Comparison of ENCODE assay signal across 10 cellular contexts in the genomic region with DNA sequence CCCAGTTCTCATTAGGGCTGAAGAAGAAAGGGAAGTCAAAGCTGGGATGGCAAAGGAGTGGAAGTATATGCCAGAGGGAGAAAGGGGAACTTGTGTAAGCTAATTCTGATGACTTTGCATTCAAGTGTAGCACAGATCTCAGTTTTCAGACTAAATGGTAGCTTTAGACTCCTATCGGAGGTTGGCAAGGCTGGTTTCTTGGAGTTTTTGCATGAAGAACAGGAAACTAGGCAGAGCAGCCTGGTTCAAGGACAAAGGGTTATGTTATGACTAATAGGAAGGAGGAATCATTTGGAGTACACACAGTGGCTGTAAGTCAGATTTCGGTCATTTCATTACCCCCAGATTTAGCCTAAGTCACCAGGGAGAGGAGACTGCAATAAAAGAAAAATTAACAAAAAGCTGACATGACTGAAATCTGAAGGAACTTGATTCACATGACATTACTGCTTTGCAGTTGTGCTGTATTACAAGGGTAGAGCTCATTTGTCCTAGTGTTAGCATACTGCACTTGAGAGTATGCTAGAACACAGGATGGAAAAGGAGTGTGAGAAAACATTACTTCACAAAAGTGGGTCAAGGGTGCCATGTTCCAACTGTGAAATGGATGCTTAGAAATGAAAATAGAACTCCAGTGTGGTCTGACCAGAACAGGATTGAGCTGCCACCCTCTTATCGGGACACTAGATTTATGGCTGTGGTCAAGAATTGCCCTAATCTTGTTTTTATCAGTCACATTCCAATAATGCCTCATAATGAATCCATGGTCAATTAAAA. TPM values are rescaled to one million over a fixed set of nuclear protein-coding genes. Genes with fewer than 3 reads are reported as not detected.
DNase-seq lines count a peak whose midpoint lies in the region; ATAC-seq, FAIRE-seq and TF ChIP-seq lines count a peak whose summit lies in the region.
"Had no signal": no experiment of that assay in that cellular context is flagged by ENCODE, and none has a peak within 500 bp of the region (broad histone marks: within the 10 kb centered on the region; RNA-seq: fewer than 3 reads in every experiment).

No MANE protein-coding gene starts in this region.

- H3K4me1 ChIP-seq in fibroblast of lung (ENCODE audit: control insufficient read depth, extremely low read depth, insufficient read depth, low read length) (peaks cover 49% of the 10 kb centered on the region), pancreas (peaks cover 25 to 40% (median 37%) of the 10 kb centered on the region in 3 donors), neuronal stem cell (ENCODE audit: control insufficient read depth in 2 of 2, insufficient read depth in 1 of 2, low read depth in 1 of 2, low read length in 2 of 2) (peaks cover 3% of the 10 kb centered on the region in 2 donors)

- H4K91ac ChIP-seq in neuronal stem cell (ENCODE audit: low read depth, low read length, poor library complexity), result no peak overlapping the region

- H3K9ac ChIP-seq in fibroblast of lung (ENCODE audit: insufficient read depth, low read length) (no peak overlapping the region), neuronal stem cell (ENCODE audit: low read depth, low read length, poor library complexity) (no peak overlapping the region)

- H3K9me3 ChIP-seq in fibroblast of lung (ENCODE audit: control insufficient read depth, insufficient read depth, low read depth, low read length) (no peaks in the 10 kb centered on the region), pancreas (no peaks in the 10 kb centered on the region), neuronal stem cell (replicated peaks in 1 of 2; ENCODE audit: control insufficient read depth in 2 of 2, insufficient read depth in 1 of 2, low read depth in 1 of 2, low read length in 2 of 2) (no peaks in the 10 kb centered on the region)

- no peak overlapping the region for H2AK5ac ChIP-seq in neuronal stem cell (ENCODE audit: low read depth, low read length)

- H2BK120ac ChIP-seq in neuronal stem cell (ENCODE audit: low read depth, low read length), result no peak overlapping the region

- H3K23ac ChIP-seq in neuronal stem cell (ENCODE audit: low read depth, low read length, poor library complexity), result no peak overlapping the region

- no peaks in the 10 kb centered on the region for H3K79me1 ChIP-seq in neuronal stem cell (ENCODE audit: low read depth, low read length)

- H2BK15ac ChIP-seq in neuronal stem cell (ENCODE audit: low read length), result no peak overlapping the region

- H3K4ac ChIP-seq in neuronal stem cell (ENCODE audit: low read length), result no peak overlapping the region

- TF ChIP-seq CTCF in fibroblast of lung (conservative IDR thresholded peaks at IDR 0.05 in 1 of 2, IDR thresholded peaks at IDR 0.05 in 1 of 2; ENCODE audit: low read depth in 1 of 2, low read length in 2 of 2) (no peak), pancreas (IDR thresholded peaks at IDR 0.05) (no peak)

- H3K27me3 ChIP-seq in fibroblast of lung (ENCODE audit: control insufficient read depth, insufficient read depth, low read length) (no peaks in the 10 kb centered on the region), pancreas (no peaks in the 10 kb centered on the region), neuronal stem cell (ENCODE audit: control insufficient read depth in 3 of 3, insufficient read depth in 3 of 3, low read depth in 1 of 3, low read length in 3 of 3) (no peaks in the 10 kb centered on the region)

- no peak for FAIRE-seq in pancreas (lab: Jason Lieb, UNC)

- no peaks in the 10 kb centered on the region for H4K20me1 ChIP-seq in fibroblast of lung (ENCODE audit: control insufficient read depth, extremely low read depth, insufficient read depth, low read length)

- no peak overlapping the region for H3K14ac ChIP-seq in neuronal stem cell (ENCODE audit: low read length)

- H3K4me3 ChIP-seq in fibroblast of lung (replicated peaks in 1 of 4; ENCODE audit: control extremely low read depth in 1 of 4, insufficient read depth in 1 of 4, low read depth in 3 of 4, low read length in 4 of 4), result no peak overlapping the region
- H3K4me3 ChIP-seq in pancreas, result no peak overlapping the region
- no peak overlapping the region for H3K4me3 ChIP-seq in neuronal stem cell (ENCODE audit: low read length in 2 of 2)

- no peak overlapping the region for H3K4me2 ChIP-seq in fibroblast of lung (ENCODE audit: extremely low read depth, insufficient read depth, low read length)
- no peak overlapping the region for H3K4me2 ChIP-seq in neuronal stem cell (ENCODE audit: insufficient read depth, low read length, poor library complexity, severe bottlenecking)

- H4K8ac ChIP-seq in neuronal stem cell (ENCODE audit: low read depth, low read length), result no peak overlapping the region

- H2BK5ac ChIP-seq in neuronal stem cell (ENCODE audit: low read length), result no peak overlapping the region

- H3K27ac ChIP-seq in fibroblast of lung (ENCODE audit: insufficient read depth, low read length) (peak overlapping the region; percentile 55), pancreas (peak overlapping the region; percentile 42 to 65 (median 56)), neuronal stem cell (replicated peaks; ENCODE audit: low read length) (no peak overlapping the region)

- ATAC-seq in pancreas, result peak; percentile 20 to 68 (median 52)
- ATAC-seq in GM21515 (IDR thresholded peaks at IDR 0.05; ENCODE audit: unreplicated experiment), result no peak
- ATAC-seq in GM19455 (IDR thresholded peaks at IDR 0.05; ENCODE audit: unreplicated experiment), result no peak

- H3K79me2 ChIP-seq in fibroblast of lung (ENCODE audit: control insufficient read depth, insufficient read depth, low read length), result no peaks in the 10 kb centered on the region

- H3K36me3 ChIP-seq in fibroblast of lung (ENCODE audit: control insufficient read depth, insufficient read depth, low read length) (no peaks in the 10 kb centered on the region), pancreas (no peaks in the 10 kb centered on the region), neuronal stem cell (replicated peaks in 1 of 2; ENCODE audit: control insufficient read depth in 2 of 2, insufficient read depth in 2 of 2, low read length in 2 of 2) (no peaks in the 10 kb centered on the region)

- 50 to 60% methylated on average over 3 of the region's 3 CpGs for WGBS in pancreas, 2 donors
- no CpG with 5 or more reads among the region's 3 CpGs for WGBS in neuronal stem cell (ENCODE audit: extremely low coverage in 2 of 2, insufficient read length in 2 of 2, insufficient replicate concordance in 1 of 2), 2 donors

- H2AFZ ChIP-seq in fibroblast of lung (ENCODE audit: low read length) (no peak overlapping the region), neuronal stem cell (ENCODE audit: low read length) (no peak overlapping the region)

- peak; percentile 77 for DNase-seq in CD1c-positive myeloid dendritic cell (ENCODE audit: extremely low spot score)
- peak; percentile 57 for DNase-seq in RKO (ENCODE audit: low spot score)
- DNase-seq in fibroblast of lung (ENCODE audit: low read depth in 2 of 2), result peak; percentile 85 to 86
- peak in 1 of 6 donors; percentile 33 for DNase-seq in pancreas
- no peak for DNase-seq in cerebellum (ENCODE audit: low spot score)
- DNase-seq in neuronal stem cell (ENCODE audit: low spot score), result no peak
- DNase-seq: activated naive CD4-positive, alpha-beta T cell treated with anti-CD3 and anti-CD28 coated beads, Interleukin-2, amount 50 U/mL, for 16 hours; NCI-H2227 treated with DMSO at 0.1 percent for 48 hours had no signal

- intact Hi-C loops in pancreas (cut with DNase I), result loop anchor here in 1 of 3 donors (10.0 kb wide), 1 partner anchor 574 kb away; no protein-coding TSS in a partner anchor

- H3K18ac ChIP-seq in neuronal stem cell (ENCODE audit: low read length), result no peak overlapping the region

- no peak overlapping the region for H2BK12ac ChIP-seq in neuronal stem cell (ENCODE audit: low read length)

RNA-seq across cellular contexts. Expression of a gene that starts 23.6 kb away (rescaled TPM):
- 490 and 1,010 TPM in 2 replicates for total RNA-seq in fibroblast of lung
- polyA plus RNA-seq in fibroblast of lung, result 546 and 989 TPM in 2 replicates
- polyA plus RNA-seq in fibroblast of lung (2012), result 567 and 1,325 TPM in 2 replicates
- 475 and 934 TPM in 2 replicates for polyA minus RNA-seq in fibroblast of lung (ENCODE audit: low replicate concordance)
- total RNA-seq in pancreas, result 1 to 10 TPM; 4.1 to 8.4 (median 7.0) TPM
- 10 to 100 TPM; 10.8 to 20.0 TPM for polyA plus RNA-seq in pancreas
- total RNA-seq in cerebellum, result 6.1 TPM
- polyA plus RNA-seq in neuronal stem cell (2013, experiment 1 of 2), result 2.9 TPM
- polyA plus RNA-seq in neuronal stem cell (2013, experiment 2 of 2), result 2.6 TPM

RNA-seq across cellular contexts. Expression of a gene that starts 34.5 kb away (rescaled TPM):
- total RNA-seq in fibroblast of lung (67.3 and 95.9 TPM in 2 replicates), pancreas (10 to 100 TPM in 3 of 6 donors, 1 to 10 TPM in 3; 7.8 to 21.8 (median 10.3) TPM), cerebellum (129 TPM)
- polyA plus RNA-seq in fibroblast of lung (45.7 and 69.4 TPM in 2 replicates), pancreas (10 to 100 TPM in 1 of 2 donors, 1 to 10 TPM in 1; 4.6 to 11.2 TPM)
- 21.6 and 37.0 TPM in 2 replicates for polyA plus RNA-seq in fibroblast of lung (2012)
- 40.0 and 60.2 TPM in 2 replicates for polyA minus RNA-seq in fibroblast of lung (ENCODE audit: low replicate concordance)
- 19.0 TPM for polyA plus RNA-seq in neuronal stem cell (2013, experiment 1 of 2)
- 19.7 TPM for polyA plus RNA-seq in neuronal stem cell (2013, experiment 2 of 2)

Comparison
In these comparisons a context has a peak if more than half of its experiments do, and no peak if none do; other contexts are left out.
1. DNase-seq: peak in CD1c-positive myeloid dendritic cell (single experiment), RKO (single experiment) and fibroblast of lung (2 of 2); none in cerebellum (single experiment) and neuronal stem cell (single experiment).
2. ATAC-seq: peak in pancreas (4 of 4); none in GM21515 (single experiment) and GM19455 (single experiment).
3. RNA of a gene that starts 23.6 kb away (total RNA-seq): 490 to 1,010 TPM in fibroblast of lung; 4.1 to 8.4 TPM in pancreas and 6.1 TPM in cerebellum (single experiment); every median in the first group is over 10 times any median in the second.